24 cellular contexts compared by ENCODE assay signal in the genomic region with DNA sequence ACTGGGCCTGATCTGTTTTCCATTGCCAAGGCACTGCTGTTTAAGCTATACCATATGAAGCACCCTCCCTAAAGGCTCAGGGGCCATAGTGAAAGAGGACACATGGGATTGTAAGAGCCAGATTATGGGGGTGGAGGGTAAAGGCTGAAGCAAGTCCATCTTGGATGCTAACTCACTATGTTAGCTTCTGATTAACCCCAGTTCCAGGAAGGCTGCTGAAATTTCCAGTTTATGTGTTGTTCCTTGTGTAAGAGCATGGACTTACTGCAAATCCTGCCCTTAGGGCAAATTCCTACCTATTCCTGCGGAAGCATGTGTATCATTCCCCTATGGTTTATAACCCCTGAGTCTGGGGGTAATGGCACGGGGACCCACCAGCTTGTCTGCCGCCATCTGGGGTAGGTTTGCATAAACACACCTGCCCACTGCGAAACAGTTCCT.
"Had no signal": no experiment of that assay in that cellular context is flagged by ENCODE, and none has a peak within 500 bp of the region (broad histone marks: within the 10 kb centered on the region; RNA-seq: fewer than 3 reads in every experiment).

No MANE protein-coding gene starts in this region.

- H3K27me3 ChIP-seq: esophagus muscularis mucosa, gastroesophageal sphincter, transverse colon, vagina had no signal

- H3K27ac ChIP-seq: esophagus muscularis mucosa, gastroesophageal sphincter, transverse colon, vagina had no signal

- H3K4me1 Mint-ChIP-seq: activated CD4-positive, alpha-beta memory T cell treated with anti-CD3 and anti-CD28 coated beads, Interleukin-2, amount 10 ng/mL, durations not matched to agents 7 days and 5 days; activated CD4-positive, alpha-beta T cell treated with anti-CD3 and anti-CD28 coated beads, Interleukin-2, amount 10 ng/mL, durations not matched to agents 24 days and 14 days; activated naive CD8-positive, alpha-beta T cell treated with anti-CD3 and anti-CD28 coated beads, Interleukin-2, amount 50 U/mL, for 24 hours; brain; naive B cell; neural crest cell; stimulated activated naive B cell treated with anti-CD40 and anti-IgM and Interleukin-4, amounts not matched to agents 10 μg/mL and 1 μg/mL and 100 μg/mL, for 72 hours had no signal

- H3K36me3 Mint-ChIP-seq: brain; naive B cell; stimulated activated naive B cell treated with anti-CD40 and anti-IgM and Interleukin-4, amounts not matched to agents 10 μg/mL and 1 μg/mL and 100 μg/mL, for 72 hours had no signal

- H3K36me3 ChIP-seq: esophagus muscularis mucosa, gastroesophageal sphincter, transverse colon, vagina had no signal

- H3K9me3 Mint-ChIP-seq: activated CD4-positive, alpha-beta memory T cell treated with anti-CD3 and anti-CD28 coated beads, Interleukin-2, amount 10 ng/mL, durations not matched to agents 7 days and 5 days; activated CD4-positive, alpha-beta T cell treated with anti-CD3 and anti-CD28 coated beads, Interleukin-2, amount 10 ng/mL, durations not matched to agents 24 days and 14 days; activated naive CD8-positive, alpha-beta T cell treated with anti-CD3 and anti-CD28 coated beads, Interleukin-2, amount 50 U/mL, for 24 hours; activated T-helper 1 cell treated with anti-CD3 and anti-CD28 coated beads, Interleukin-12 subunit alpha, Interleukin-12 subunit beta, Interleukin-2, Interleukin-4 antibody, amounts not matched to agents 30 ng/mL and 10 ng/mL and 1 ng/mL, durations not matched to agents 14 hours and 24 hours and 36 hours; neural crest cell; stimulated activated naive B cell treated with anti-CD40 and anti-IgM and Interleukin-4, amounts not matched to agents 10 μg/mL and 1 μg/mL and 100 μg/mL, for 72 hours had no signal

- H3K27me3 Mint-ChIP-seq: activated CD4-positive, alpha-beta T cell treated with anti-CD3 and anti-CD28 coated beads, Interleukin-2, amount 10 ng/mL, durations not matched to agents 24 days and 14 days had no signal

- H3K9me3 ChIP-seq: esophagus muscularis mucosa, gastroesophageal sphincter, transverse colon, vagina had no signal

- H3K4me1 ChIP-seq: esophagus muscularis mucosa, gastroesophageal sphincter, transverse colon, vagina had no signal

- DNase-seq: activated CD4-positive, alpha-beta memory T cell treated with anti-CD3 and anti-CD28 coated beads, Interleukin-2, amount 10 ng/mL, durations not matched to agents 7 days and 5 days; activated CD4-positive, alpha-beta T cell treated with anti-CD3 and anti-CD28 coated beads, Interleukin-2, amount 10 ng/mL, durations not matched to agents 24 days and 14 days; activated gamma-delta T cell; activated naive CD4-positive, alpha-beta T cell treated with anti-CD3 and anti-CD28 coated beads, Interleukin-2, amount 50 U/mL, for 16 hours; activated naive CD8-positive, alpha-beta T cell treated with anti-CD3 and anti-CD28 coated beads, Interleukin-2, amount 50 U/mL, for 24 hours; anterior cingulate cortex; caudate nucleus; effector CD4-positive, alpha-beta T cell; head of caudate nucleus; islet precursor cell; mesenchymal stem cell; naive B cell; occipital lobe; stimulated activated CD4-positive, alpha-beta T cell treated with anti-CD3 and anti-CD28 coated beads, Interleukin-2, amount 100 ng/mL, for 48 hours; stimulated activated CD8-positive, alpha-beta memory T cell treated with anti-CD3 and anti-CD28 coated beads, Interleukin-4, amount 100 ng/mL, for 48 hours; stimulated activated naive B cell treated with anti-CD40 and anti-IgM and Interleukin-4, amounts not matched to agents 10 μg/mL and 1 μg/mL and 100 μg/mL, for 72 hours; transverse colon had no signal

- H3K4me3 ChIP-seq: esophagus muscularis mucosa, gastroesophageal sphincter, transverse colon, vagina had no signal

- ATAC-seq: activated naive CD8-positive, alpha-beta T cell treated with anti-CD3 and anti-CD28 coated beads, Interleukin-2, amount 50 U/mL, for 24 hours; gastroesophageal sphincter; stimulated activated naive B cell treated with anti-CD40 and anti-IgM and Interleukin-4, amounts not matched to agents 10 μg/mL and 1 μg/mL and 100 μg/mL, for 72 hours had no signal

- H3K4me3 Mint-ChIP-seq: activated CD4-positive, alpha-beta memory T cell treated with anti-CD3 and anti-CD28 coated beads, Interleukin-2, amount 10 ng/mL, durations not matched to agents 7 days and 5 days; activated CD4-positive, alpha-beta T cell treated with anti-CD3 and anti-CD28 coated beads, Interleukin-2, amount 10 ng/mL, durations not matched to agents 24 days and 14 days; activated naive CD8-positive, alpha-beta T cell treated with anti-CD3 and anti-CD28 coated beads, Interleukin-2, amount 50 U/mL, for 24 hours; activated T-helper 1 cell treated with anti-CD3 and anti-CD28 coated beads, Interleukin-12 subunit alpha, Interleukin-12 subunit beta, Interleukin-2, Interleukin-4 antibody, amounts not matched to agents 30 ng/mL and 10 ng/mL and 1 ng/mL, durations not matched to agents 14 hours and 24 hours and 36 hours; brain; dendritic cell treated with granulocyte-macrophage colony-stimulating factor and Interleukin-4, amounts not matched to agents 40 ng/mL and 50 ng/mL, for 4 days; neural crest cell; stimulated activated naive B cell treated with anti-CD40 and anti-IgM and Interleukin-4, amounts not matched to agents 10 μg/mL and 1 μg/mL and 100 μg/mL, for 72 hours had no signal

- H3K27ac Mint-ChIP-seq: activated CD4-positive, alpha-beta memory T cell treated with anti-CD3 and anti-CD28 coated beads, Interleukin-2, amount 10 ng/mL, durations not matched to agents 7 days and 5 days; activated CD4-positive, alpha-beta T cell treated with anti-CD3 and anti-CD28 coated beads, Interleukin-2, amount 10 ng/mL, durations not matched to agents 24 days and 14 days; activated naive CD8-positive, alpha-beta T cell treated with anti-CD3 and anti-CD28 coated beads, Interleukin-2, amount 50 U/mL, for 24 hours; activated T-helper 1 cell treated with anti-CD3 and anti-CD28 coated beads, Interleukin-12 subunit alpha, Interleukin-12 subunit beta, Interleukin-2, Interleukin-4 antibody, amounts not matched to agents 30 ng/mL and 10 ng/mL and 1 ng/mL, durations not matched to agents 14 hours and 24 hours and 36 hours; dendritic cell treated with granulocyte-macrophage colony-stimulating factor and Interleukin-4, amounts not matched to agents 40 ng/mL and 50 ng/mL, for 4 days; naive B cell; stimulated activated naive B cell treated with anti-CD40 and anti-IgM and Interleukin-4, amounts not matched to agents 10 μg/mL and 1 μg/mL and 100 μg/mL, for 72 hours had no signal
